In the genomic region with DNA sequence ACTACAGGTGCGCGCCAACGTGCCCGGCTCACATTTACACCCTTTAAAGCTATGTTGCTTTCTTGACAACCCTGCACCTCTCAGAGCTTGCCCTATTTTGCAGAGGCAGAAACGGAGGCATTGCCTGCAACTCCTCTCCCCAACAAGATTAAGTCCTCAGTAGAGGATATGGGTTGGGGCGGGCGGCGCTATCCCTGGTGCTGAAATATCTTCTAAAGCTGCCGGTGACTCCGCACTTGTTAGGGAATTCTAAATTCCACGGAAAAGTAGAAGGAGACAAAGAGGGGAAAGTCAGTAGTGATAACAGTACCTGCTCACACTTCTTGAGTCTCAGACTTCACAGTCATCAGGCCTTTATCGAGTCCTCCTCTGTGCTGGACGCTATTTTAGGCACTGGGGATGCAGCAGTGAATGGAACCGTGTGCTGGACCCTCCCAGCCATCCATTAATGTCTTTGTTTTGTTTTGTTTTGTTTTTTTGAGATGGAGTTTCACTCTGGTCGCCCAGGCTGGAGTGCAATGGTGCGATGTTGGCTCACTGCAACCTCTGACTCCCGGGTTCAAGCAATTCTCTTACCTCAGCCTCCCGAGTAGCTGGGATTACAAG, we compare ENCODE assay signal across 10 cellular contexts. TPM values are rescaled to one million over a fixed set of nuclear protein-coding genes. Genes with fewer than 3 reads are reported as not detected.
DNase-seq lines count a peak whose midpoint lies in the region; ATAC-seq and TF ChIP-seq lines count a peak whose summit lies in the region.
"Had no signal": no experiment of that assay in that cellular context is flagged by ENCODE, and none has a peak within 500 bp of the region (broad histone marks: within the 10 kb centered on the region; RNA-seq: fewer than 3 reads in every experiment).

No MANE protein-coding gene starts in this region.

- H3K27ac ChIP-seq in stomach, result no peak overlapping the region
- H3K27ac ChIP-seq: neutrophil had no signal

- peaks cover 0 to 67% (median 11%) of the 10 kb centered on the region in 3 donors for H3K27me3 ChIP-seq in stomach
- H3K27me3 ChIP-seq: neutrophil had no signal

- CTCF ChIA-PET in activated CD8-positive, alpha-beta T cell treated with anti-CD3 and anti-CD28 coated beads, Interleukin-2, amount 10 ng/mL, durations not matched to agents 7 days and 5 days (lab: Charles Lee), result no interaction called here

- no peak overlapping the region for H3K4me3 Mint-ChIP-seq in activated CD8-positive, alpha-beta T cell treated with anti-CD3 and anti-CD28 coated beads, Interleukin-2, amount 10 ng/mL, durations not matched to agents 7 days and 5 days
- H3K4me3 Mint-ChIP-seq: activated T-cell treated with anti-CD3 and anti-CD28 coated beads, Interleukin-2, amount 50 U/mL, for 24 hours had no signal

- no peak for TF ChIP-seq RAD21 in Ishikawa (IDR thresholded peaks at IDR 0.05; ENCODE audit: low read depth)

- TF ChIP-seq EP300 in Ishikawa (IDR thresholded peaks at IDR 0.05; ENCODE audit: borderline replicate concordance) (no peak), stomach (IDR thresholded peaks at IDR 0.05) (no peak)

- no peaks in the 10 kb centered on the region for H3K9me3 Mint-ChIP-seq in activated CD8-positive, alpha-beta T cell treated with anti-CD3 and anti-CD28 coated beads, Interleukin-2, amount 10 ng/mL, durations not matched to agents 7 days and 5 days (ENCODE audit: insufficient read depth)
- H3K9me3 Mint-ChIP-seq: activated T-cell treated with anti-CD3 and anti-CD28 coated beads, Interleukin-2, amount 50 U/mL, for 24 hours had no signal

- TF ChIP-seq CTCF in stomach (IDR thresholded peaks at IDR 0.05), result no peak

- H3K27ac Mint-ChIP-seq in activated CD8-positive, alpha-beta T cell treated with anti-CD3 and anti-CD28 coated beads, Interleukin-2, amount 10 ng/mL, durations not matched to agents 7 days and 5 days, result no peak overlapping the region
- H3K27ac Mint-ChIP-seq: activated T-cell treated with anti-CD3 and anti-CD28 coated beads, Interleukin-2, amount 50 U/mL, for 24 hours had no signal

- no peaks in the 10 kb centered on the region for H3K27me3 Mint-ChIP-seq in activated CD8-positive, alpha-beta T cell treated with anti-CD3 and anti-CD28 coated beads, Interleukin-2, amount 10 ng/mL, durations not matched to agents 7 days and 5 days (ENCODE audit: low read depth)
- H3K27me3 Mint-ChIP-seq: activated T-cell treated with anti-CD3 and anti-CD28 coated beads, Interleukin-2, amount 50 U/mL, for 24 hours had no signal

- no peaks in the 10 kb centered on the region for H3K9me3 ChIP-seq in stomach
- H3K9me3 ChIP-seq: neutrophil had no signal

- H3K36me3 ChIP-seq in stomach, result no peaks in the 10 kb centered on the region
- H3K36me3 ChIP-seq: neutrophil had no signal

- no peaks in the 10 kb centered on the region for H3K4me1 Mint-ChIP-seq in activated CD8-positive, alpha-beta T cell treated with anti-CD3 and anti-CD28 coated beads, Interleukin-2, amount 10 ng/mL, durations not matched to agents 7 days and 5 days (ENCODE audit: low read depth)

- POLR2A ChIA-PET in activated CD8-positive, alpha-beta T cell treated with anti-CD3 and anti-CD28 coated beads, Interleukin-2, amount 10 ng/mL, durations not matched to agents 7 days and 5 days (lab: Charles Lee), result no interaction called here

- intact Hi-C loops in stomach (cut with DNase I; ENCODE audit: low total_unique reads), result no loop called here

- ATAC-seq in activated CD8-positive, alpha-beta T cell treated with anti-CD3 and anti-CD28 coated beads, Interleukin-2, amount 10 ng/mL, durations not matched to agents 7 days and 5 days, result peak; percentile 57
- ATAC-seq in stimulated activated naive CD8-positive, alpha-beta T cell treated with anti-CD3 and anti-CD28 coated beads, Interleukin-15, Interleukin-2, amounts not matched to agents 100 U/mL and 50 U/mL, for 24 hours, result no peak

- H3K36me3 Mint-ChIP-seq in activated CD8-positive, alpha-beta T cell treated with anti-CD3 and anti-CD28 coated beads, Interleukin-2, amount 10 ng/mL, durations not matched to agents 7 days and 5 days (ENCODE audit: low read depth), result no peaks in the 10 kb centered on the region

- 28 to 40% (median 30%) methylated on average over 18 of the region's 18 CpGs for WGBS in stomach, 5 donors

- DNase-seq in COLO829 (ENCODE audit: low spot score) (peak; percentile 71), kidney glomerular epithelial cell (lab: John Stamatoyannopoulos, UW) (peak; percentile 7), NCI-H1092 treated with DMSO at 0.1 percent for 48 hours (lab: John Stamatoyannopoulos, UW) (no peak), stomach (no peak)
- peak; percentile 44 for DNase-seq in activated CD8-positive, alpha-beta T cell treated with anti-CD3 and anti-CD28 coated beads, Interleukin-2, amount 10 ng/mL, durations not matched to agents 7 days and 5 days
- no peak for DNase-seq in stimulated activated naive CD8-positive, alpha-beta T cell treated with anti-CD3 and anti-CD28 coated beads, Interleukin-15, Interleukin-2, amounts not matched to agents 100 U/mL and 50 U/mL, for 24 hours
- DNase-seq in activated effector memory CD4-positive, alpha-beta T cell treated with anti-CD3 and anti-CD28 coated beads, Interleukin-2, amount 50 U/mL, for 16 hours, result no peak
- DNase-seq: activated T-cell treated with anti-CD3 and anti-CD28 coated beads, Interleukin-2, amount 50 U/mL, for 24 hours had no signal

- no peak for TF ChIP-seq POLR2A in stomach (IDR thresholded peaks at IDR 0.05)

- no peak overlapping the region for H3K4me3 ChIP-seq in stomach

- H3K4me1 ChIP-seq in stomach, result no peaks in the 10 kb centered on the region

TF ChIP-seq in Ishikawa, 13 proteins besides CTCF, POLR2A, EP300 and RAD21:
- TF ChIP-seq, protein P1, sequence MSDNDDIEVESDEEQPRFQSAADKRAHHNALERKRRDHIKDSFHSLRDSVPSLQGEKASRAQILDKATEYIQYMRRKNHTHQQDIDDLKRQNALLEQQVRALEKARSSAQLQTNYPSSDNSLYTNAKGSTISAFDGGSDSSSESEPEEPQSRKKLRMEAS (IDR thresholded peaks at IDR 0.05), result no peak
- TF ChIP-seq TEAD4 (IDR thresholded peaks at IDR 0.05) (0 out of 2 replicates have a peak, but pooled peaks have one; percentile 41), ZBTB7A (IDR thresholded peaks at IDR 0.05; ENCODE audit: low read depth) (no peak), EGR1 (IDR thresholded peaks at IDR 0.05) (no peak), NFIC (IDR thresholded peaks at IDR 0.05) (no peak), YY1 (IDR thresholded peaks at IDR 0.05; ENCODE audit: low read depth) (0 out of 2 replicates have a peak, but pooled peaks have one; percentile 12)
- TF ChIP-seq, protein P2, sequence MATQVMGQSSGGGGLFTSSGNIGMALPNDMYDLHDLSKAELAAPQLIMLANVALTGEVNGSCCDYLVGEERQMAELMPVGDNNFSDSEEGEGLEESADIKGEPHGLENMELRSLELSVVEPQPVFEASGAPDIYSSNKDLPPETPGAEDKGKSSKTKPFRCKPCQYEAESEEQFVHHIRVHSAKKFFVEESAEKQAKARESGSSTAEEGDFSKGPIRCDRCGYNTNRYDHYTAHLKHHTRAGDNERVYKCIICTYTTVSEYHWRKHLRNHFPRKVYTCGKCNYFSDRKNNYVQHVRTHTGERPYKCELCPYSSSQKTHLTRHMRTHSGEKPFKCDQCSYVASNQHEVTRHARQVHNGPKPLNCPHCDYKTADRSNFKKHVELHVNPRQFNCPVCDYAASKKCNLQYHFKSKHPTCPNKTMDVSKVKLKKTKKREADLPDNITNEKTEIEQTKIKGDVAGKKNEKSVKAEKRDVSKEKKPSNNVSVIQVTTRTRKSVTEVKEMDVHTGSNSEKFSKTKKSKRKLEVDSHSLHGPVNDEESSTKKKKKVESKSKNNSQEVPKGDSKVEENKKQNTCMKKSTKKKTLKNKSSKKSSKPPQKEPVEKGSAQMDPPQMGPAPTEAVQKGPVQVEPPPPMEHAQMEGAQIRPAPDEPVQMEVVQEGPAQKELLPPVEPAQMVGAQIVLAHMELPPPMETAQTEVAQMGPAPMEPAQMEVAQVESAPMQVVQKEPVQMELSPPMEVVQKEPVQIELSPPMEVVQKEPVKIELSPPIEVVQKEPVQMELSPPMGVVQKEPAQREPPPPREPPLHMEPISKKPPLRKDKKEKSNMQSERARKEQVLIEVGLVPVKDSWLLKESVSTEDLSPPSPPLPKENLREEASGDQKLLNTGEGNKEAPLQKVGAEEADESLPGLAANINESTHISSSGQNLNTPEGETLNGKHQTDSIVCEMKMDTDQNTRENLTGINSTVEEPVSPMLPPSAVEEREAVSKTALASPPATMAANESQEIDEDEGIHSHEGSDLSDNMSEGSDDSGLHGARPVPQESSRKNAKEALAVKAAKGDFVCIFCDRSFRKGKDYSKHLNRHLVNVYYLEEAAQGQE (IDR thresholded peaks at IDR 0.05; ENCODE audit: low read depth), result peak; percentile 97

RNA-seq across cellular contexts. Expression of a gene that starts 18.0 kb away (rescaled TPM):
- total RNA-seq in activated CD8-positive, alpha-beta T cell treated with anti-CD3 and anti-CD28 coated beads, Interleukin-2, amount 10 ng/mL, durations not matched to agents 7 days and 5 days, result 1 to 10 TPM; 1.5 to 1.8 TPM
- total RNA-seq in stomach, result 100 to 1,000 TPM in 2 of 5 donors, 10 to 100 TPM in 1, 1 to 10 TPM in 1, not detected in 1; 4.0 to 116 (median 70.7) TPM
- polyA plus RNA-seq in stomach, result 10 to 100 TPM in 1 of 3 donors, 1 to 10 TPM in 2; 1.3 to 19.7 (median 1.4) TPM

RNA-seq across cellular contexts. Expression of a gene that starts 30.0 kb away (rescaled TPM):
- 1,000 to 10,000 TPM; 2,078 to 2,184 TPM for total RNA-seq in activated CD8-positive, alpha-beta T cell treated with anti-CD3 and anti-CD28 coated beads, Interleukin-2, amount 10 ng/mL, durations not matched to agents 7 days and 5 days
- total RNA-seq in stomach, result 1,000 to 10,000 TPM in 3 of 5 donors, 100 to 1,000 TPM in 2; 854 to 1,923 (median 1,089) TPM
- polyA plus RNA-seq in stomach, result 1,000 to 10,000 TPM; 3,674 to 4,061 (median 3,993) TPM

RNA-seq across cellular contexts. Expression of a gene that starts 41.9 kb away (rescaled TPM):
- total RNA-seq in activated CD8-positive, alpha-beta T cell treated with anti-CD3 and anti-CD28 coated beads, Interleukin-2, amount 10 ng/mL, durations not matched to agents 7 days and 5 days, result 100 to 1,000 TPM; 125 to 127 TPM
- 10 to 100 TPM in 2 of 5 donors, 1 to 10 TPM in 2, under 1 TPM in 1; 0.89 to 50.2 (median 3.9) TPM for total RNA-seq in stomach
- 1 to 10 TPM; 2.3 to 3.2 (median 2.6) TPM for polyA plus RNA-seq in stomach

RNA-seq across cellular contexts. Expression of a gene that starts 43.1 kb away (rescaled TPM):
- total RNA-seq in activated CD8-positive, alpha-beta T cell treated with anti-CD3 and anti-CD28 coated beads, Interleukin-2, amount 10 ng/mL, durations not matched to agents 7 days and 5 days, result 10 to 100 TPM; 85.8 to 88.0 TPM
- 10 to 100 TPM; 15.8 to 98.7 (median 68.7) TPM for total RNA-seq in stomach
- polyA plus RNA-seq in stomach, result 100 to 1,000 TPM; 107 to 149 (median 124) TPM

Comparison
In these comparisons a context has a peak if more than half of its experiments do, and no peak if none do; other contexts are left out.
1. DNase-seq: peak in COLO829 (single experiment), activated CD8-positive, alpha-beta T cell treated with anti-CD3 and anti-CD28 coated beads, Interleukin-2, amount 10 ng/mL, durations not matched to agents 7 days and 5 days (single experiment) and kidney glomerular epithelial cell (single experiment); none in stimulated activated naive CD8-positive, alpha-beta T cell treated with anti-CD3 and anti-CD28 coated beads, Interleukin-15, Interleukin-2, amounts not matched to agents 100 U/mL and 50 U/mL, for 24 hours (single experiment), NCI-H1092 treated with DMSO at 0.1 percent for 48 hours (single experiment), stomach (single experiment) and activated effector memory CD4-positive, alpha-beta T cell treated with anti-CD3 and anti-CD28 coated beads, Interleukin-2, amount 50 U/mL, for 16 hours (single experiment).